2 cellular contexts compared by ENCODE assay signal in genomic region chr7:84647797-84648762, GRCh38.
TF ChIP-seq lines count a peak whose summit lies in the region.

No MANE protein-coding gene starts in this region.

TF ChIP-seq in K562, 482 proteins besides CTCF, POLR2A, EP300 and RAD21 (continued from another document):
- TF ChIP-seq C11orf30 (IDR thresholded peaks at IDR 0.05; ENCODE audit: low read depth) (peak; percentile 37; the same call in 1 of the 2 replicates), MAFF (IDR thresholded peaks at IDR 0.05; ENCODE audit: low read length) (peak; percentile 18; the same call in 1 of the 2 replicates), ESRRA (IDR thresholded peaks at IDR 0.05; ENCODE audit: borderline replicate concordance, low read depth) (no peak), CAMTA2 (CRISPR knock-in tag; conservative IDR thresholded peaks at IDR 0.05) (no peak), GABPB1 (CRISPR knock-in tag; IDR thresholded peaks at IDR 0.05) (no peak), ZNF444 (CRISPR knock-in tag; IDR thresholded peaks at IDR 0.05) (no peak), L3MBTL2 (IDR thresholded peaks at IDR 0.05) (no peak)
- TF ChIP-seq, protein P1, sequence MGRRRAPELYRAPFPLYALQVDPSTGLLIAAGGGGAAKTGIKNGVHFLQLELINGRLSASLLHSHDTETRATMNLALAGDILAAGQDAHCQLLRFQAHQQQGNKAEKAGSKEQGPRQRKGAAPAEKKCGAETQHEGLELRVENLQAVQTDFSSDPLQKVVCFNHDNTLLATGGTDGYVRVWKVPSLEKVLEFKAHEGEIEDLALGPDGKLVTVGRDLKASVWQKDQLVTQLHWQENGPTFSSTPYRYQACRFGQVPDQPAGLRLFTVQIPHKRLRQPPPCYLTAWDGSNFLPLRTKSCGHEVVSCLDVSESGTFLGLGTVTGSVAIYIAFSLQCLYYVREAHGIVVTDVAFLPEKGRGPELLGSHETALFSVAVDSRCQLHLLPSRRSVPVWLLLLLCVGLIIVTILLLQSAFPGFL (CRISPR knock-in tag; IDR thresholded peaks at IDR 0.05) = no peak

TF ChIP-seq in WTC11, 78 proteins besides CTCF, POLR2A, EP300 and RAD21 (continued from another document):
- TF ChIP-seq JAZF1 (CRISPR knock-in tag; IDR thresholded peaks at IDR 0.05) = no peak
- TF ChIP-seq FOXK1 (CRISPR knock-in tag; IDR thresholded peaks at IDR 0.05) = no peak
